Comparison of ENCODE assay signal across 14 cellular contexts in genomic region chr1:8684590-8684989, GRCh38.
DNase-seq lines count a peak whose midpoint lies in the region; ATAC-seq, FAIRE-seq and TF ChIP-seq lines count a peak whose summit lies in the region.
"Had no signal": no experiment of that assay in that cellular context is flagged by ENCODE, and none has a peak within 500 bp of the region (broad histone marks: within the 10 kb centered on the region; RNA-seq: fewer than 3 reads in every experiment).

No MANE protein-coding gene starts in this region.

- H3K4me1 ChIP-seq in BLaER1 treated with 17β-estradiol and CSF1 and Interleukin-3, amounts not matched to agents 10 nM and 100 nM: peaks cover 47 to 68% (median 62%) of the 10 kb centered on the region in 10 experiments
- H3K4me1 ChIP-seq in H9 (ENCODE audit: insufficient read depth, low read length) (peaks cover 9% of the 10 kb centered on the region; the same call in 1 of the 2 replicates), K562 (replicated peaks in 1 of 2; ENCODE audit: control insufficient read depth in 2 of 2, insufficient read depth in 2 of 2, low read length in 2 of 2) (peaks cover under 1 to 3% of the 10 kb centered on the region in 2 experiments; a peak in 1 of 5 replicates), mesendoderm (ENCODE audit: control insufficient read depth, low read depth, low read length) (peaks cover 9% of the 10 kb centered on the region), mucosa of descending colon (ENCODE audit: low read depth) (peaks cover 37% of the 10 kb centered on the region)

- H2BK15ac ChIP-seq in H9 (ENCODE audit: low read depth, low read length): no peak overlapping the region
- no peak overlapping the region for H2BK15ac ChIP-seq in mesendoderm (replicated peaks; ENCODE audit: low read depth)

- H2BK120ac ChIP-seq in H9 (ENCODE audit: low read depth, low read length, poor library complexity, severe bottlenecking) (no peak overlapping the region), mesendoderm (ENCODE audit: low read depth, low read length) (no peak overlapping the region)

- no peak for TF ChIP-seq EP300 in K562 (IDR thresholded peaks at IDR 0.05; ENCODE audit: low read length)

- H3K4ac ChIP-seq in H9 (ENCODE audit: low read depth, low read length): no peak overlapping the region
- no peak overlapping the region for H3K4ac ChIP-seq in mesendoderm (ENCODE audit: low read depth, low read length)

- no peak overlapping the region for H4K8ac ChIP-seq in H9 (replicated peaks; ENCODE audit: insufficient read length, low read depth, low read length)
- H4K8ac ChIP-seq in mesendoderm (ENCODE audit: low read depth, low read length): no peak overlapping the region

- no peak for TF ChIP-seq RAD21 in K562 (CRISPR knock-in tag; conservative IDR thresholded peaks at IDR 0.05 in 1 of 2, IDR thresholded peaks at IDR 0.05 in 1 of 2)

- H2AK5ac ChIP-seq in H9 (ENCODE audit: insufficient read length, low read length) (no peak overlapping the region), mesendoderm (ENCODE audit: low read length) (no peak overlapping the region)

- POLR2A ChIA-PET in K562 (lab: Yijun Ruan, JAX): interaction anchor here (0.6 to 1.7 kb wide), 3 partner anchors 15 to 65 kb away, joined by 3 to 9 read pairs (median 3); no protein-coding TSS in a partner anchor

- no CpG with 5 or more reads among the region's 1 CpG for WGBS in H9 (ENCODE audit: extremely low coverage, insufficient read length, low lambda C conversion rate)
- 79% methylated on average over 1 of the region's 1 CpG for WGBS in K562 (ENCODE audit: insufficient coverage, low coverage, missing lambda C conversion rate)
- WGBS in mesendoderm (ENCODE audit: extremely low coverage, insufficient coverage, low lambda C conversion rate): no CpG with 5 or more reads among the region's 1 CpG

- DNase-seq in H9: no peak
- DNase-seq in K562 (ENCODE audit: extremely low read depth in 1 of 4, low spot score in 3 of 4): no peak
- DNase-seq in mesendoderm: peak; percentile 80
- DNase-seq in mucosa of descending colon: no peak
- no peak for DNase-seq in mesothelial cell of epicardium (ENCODE audit: low spot score in 2 of 2, unreplicated experiment in 2 of 2)
- DNase-seq: DMS 273 treated with DMSO at 0.1 percent for 48 hours, MG63, NCI-H1092 treated with DMSO at 0.1 percent for 48 hours, NCI-H1694, RPMI8226 had no signal

- H3K9me3 Mint-ChIP-seq in H9: no peaks in the 10 kb centered on the region
- H3K9me3 Mint-ChIP-seq in mesothelial cell of epicardium: no peaks in the 10 kb centered on the region

- ATAC-seq in K562 (no peak; the same call in 2 of the 3 replicates), HG03457 (IDR thresholded peaks at IDR 0.05; ENCODE audit: unreplicated experiment) (no peak), mucosa of descending colon (no peak), HG02678 (IDR thresholded peaks at IDR 0.05; ENCODE audit: unreplicated experiment) (no peak)

- H3K27ac ChIP-seq in BLaER1 treated with 17β-estradiol and CSF1 and Interleukin-3, amounts not matched to agents 10 nM and 100 nM: no peak overlapping the region
- H3K27ac ChIP-seq in H9 (ENCODE audit: insufficient read length, low read depth, low read length) (no peak overlapping the region), K562 (ENCODE audit: extremely low read depth, low read depth, low read length) (no peak overlapping the region), mesendoderm (ENCODE audit: low read depth, low read length) (no peak overlapping the region)
- H3K27ac ChIP-seq: BLaER1 had no signal

- H2AFZ ChIP-seq in H9 (ENCODE audit: low read length) (no peak overlapping the region), K562 (ENCODE audit: low read depth, low read length) (no peak overlapping the region)

- H3K36me3 ChIP-seq in BLaER1 treated with 17β-estradiol and CSF1 and Interleukin-3, amounts not matched to agents 10 nM and 100 nM: peaks cover 0 to 42% (median 11%) of the 10 kb centered on the region in 11 experiments; a peak in 8 of 22 replicates
- H3K36me3 ChIP-seq in K562 (ENCODE audit: control insufficient read depth, insufficient read depth, low read length) (no peaks in the 10 kb centered on the region; the same call in 2 of the 3 replicates), mesendoderm (ENCODE audit: control insufficient read depth, insufficient read depth, low read length) (no peaks in the 10 kb centered on the region), mucosa of descending colon (ENCODE audit: low read depth) (no peaks in the 10 kb centered on the region)
- H3K36me3 ChIP-seq: MG63 had no signal

- CTCF ChIA-PET in K562 (lab: Yijun Ruan, JAX; ENCODE audit: low intra/inter-chr PET ratio): interaction anchor here (0.9 kb wide), 1 partner anchor 14 kb away, joined by 4 read pairs; no protein-coding TSS in a partner anchor

- H3K23me2 ChIP-seq in H9 (ENCODE audit: insufficient read length, low read depth, low read length, poor library complexity, severe bottlenecking): no peaks in the 10 kb centered on the region

- no peak overlapping the region for H3T11ph ChIP-seq in H9 (ENCODE audit: low read length)

- H3K18ac ChIP-seq in H9 (ENCODE audit: insufficient read length, low read depth, low read length): no peak overlapping the region
- no peak overlapping the region for H3K18ac ChIP-seq in mesendoderm (ENCODE audit: low read length)

- no peak overlapping the region for H2BK20ac ChIP-seq in H9 (ENCODE audit: low read depth, low read length, poor library complexity, severe bottlenecking)

- no peak overlapping the region for H4K91ac ChIP-seq in H9 (ENCODE audit: insufficient read length, low read depth, low read length)

- H3K79me1 ChIP-seq in H9 (ENCODE audit: insufficient read depth, low read depth, low read length, poor library complexity, severe bottlenecking): peaks cover 7% of the 10 kb centered on the region
- peaks cover 2% of the 10 kb centered on the region for H3K79me1 ChIP-seq in mesendoderm (ENCODE audit: low read length)

- no peak overlapping the region for H3K9ac ChIP-seq in BLaER1 treated with 17β-estradiol and CSF1 and Interleukin-3, amounts not matched to agents 10 nM and 100 nM
- H3K9ac ChIP-seq in H9 (ENCODE audit: extremely low read depth, insufficient read length, low read length): no peak overlapping the region
- no peak overlapping the region for H3K9ac ChIP-seq in K562 (ENCODE audit: insufficient read depth in 1 of 2, low read depth in 2 of 2, low read length in 2 of 2)
- no peak overlapping the region for H3K9ac ChIP-seq in mesendoderm (ENCODE audit: low read length)
- H3K9ac ChIP-seq: BLaER1 had no signal

- TF ChIP-seq CTCF in H9 (conservative IDR thresholded peaks at IDR 0.05): no peak
- TF ChIP-seq CTCF in K562 (IDR thresholded peaks at IDR 0.05 in 2 of 3, conservative IDR thresholded peaks at IDR 0.05 in 1 of 3; ENCODE audit: insufficient read depth in 2 of 3, low read depth in 1 of 3, low read length in 3 of 3): no peak
- TF ChIP-seq CTCF in mucosa of descending colon (IDR thresholded peaks at IDR 0.05): no peak
- no peak for TF ChIP-seq CTCF in mesothelial cell of epicardium (IDR thresholded peaks at IDR 0.05; ENCODE audit: unreplicated experiment)

- H4K20me1 ChIP-seq in BLaER1 treated with 17β-estradiol and CSF1 and Interleukin-3, amounts not matched to agents 10 nM and 100 nM: peaks cover 41 to 100% (median 100%) of the 10 kb centered on the region in 11 experiments
- H4K20me1 ChIP-seq in H9 (ENCODE audit: control insufficient read depth, insufficient read depth, insufficient read length) (no peaks in the 10 kb centered on the region), K562 (replicated peaks; ENCODE audit: control insufficient read depth, insufficient read depth, low read length) (peaks cover 21% of the 10 kb centered on the region)

- no peaks in the 10 kb centered on the region for H3K27me3 ChIP-seq in BLaER1 treated with 17β-estradiol and CSF1 and Interleukin-3, amounts not matched to agents 10 nM and 100 nM
- H3K27me3 ChIP-seq in H9 (ENCODE audit: insufficient read depth, low read length) (no peaks in the 10 kb centered on the region), K562 (ENCODE audit: control insufficient read depth in 2 of 2, insufficient read depth in 2 of 2, low read length in 2 of 2) (no peaks in the 10 kb centered on the region), mesendoderm (ENCODE audit: insufficient read depth, low read length, poor library complexity) (no peaks in the 10 kb centered on the region)
- H3K27me3 ChIP-seq: BLaER1, MG63 had no signal

- no peak overlapping the region for H2BK12ac ChIP-seq in H9 (ENCODE audit: insufficient read length, low read depth, low read length)

- H3K56ac ChIP-seq in H9 (ENCODE audit: insufficient read length, low read depth, low read length) (no peak overlapping the region), mesendoderm (ENCODE audit: low read length) (no peak overlapping the region)

- no peaks in the 10 kb centered on the region for H3K9me3 ChIP-seq in BLaER1 treated with 17β-estradiol and CSF1 and Interleukin-3, amounts not matched to agents 10 nM and 100 nM (replicated peaks in 1 of 11)
- H3K9me3 ChIP-seq in H9 (ENCODE audit: control insufficient read depth, low read depth, low read length): no peaks in the 10 kb centered on the region
- no peaks in the 10 kb centered on the region for H3K9me3 ChIP-seq in K562 (replicated peaks; ENCODE audit: control insufficient read depth, insufficient read depth, low read depth, low read length)
- no peaks in the 10 kb centered on the region for H3K9me3 ChIP-seq in mucosa of descending colon
- H3K9me3 ChIP-seq: BLaER1, MG63 had no signal

- H3K36me3 Mint-ChIP-seq in H9 (ENCODE audit: insufficient read depth in 1 of 3, low read depth in 3 of 3) (no peaks in the 10 kb centered on the region), mesothelial cell of epicardium (no peaks in the 10 kb centered on the region)

- FAIRE-seq in K562 (lab: Jason Lieb, UNC): no peak

- in situ Hi-C loops in K562 (cut with MboI): no loop called here

- intact Hi-C loops in K562 (cut with micrococcal nuclease): no loop called here
- intact Hi-C loops in mucosa of descending colon (cut with DNase I, micrococcal nuclease): loop anchor here in 1 of 2 donors (10.0 kb wide), 1 partner anchor 120 kb away; no protein-coding TSS in a partner anchor

- no peak overlapping the region for H2BK5ac ChIP-seq in H9 (ENCODE audit: insufficient read length, low read length)
- no peak overlapping the region for H2BK5ac ChIP-seq in mesendoderm (ENCODE audit: low read length)

- TF ChIP-seq POLR2A in K562 (conservative IDR thresholded peaks at IDR 0.05): no peak

- H3K14ac ChIP-seq in H9 (ENCODE audit: insufficient read depth, low read length): no peak overlapping the region

- BruUV-seq in K562 (replicated peaks; lab: Mats Ljungman, UMichigan): no TSS peak

- H4K5ac ChIP-seq in H9 (ENCODE audit: insufficient read length, low read depth, low read length): no peak overlapping the region
- no peak overlapping the region for H4K5ac ChIP-seq in mesendoderm (ENCODE audit: low read length)

- H3K4me1 Mint-ChIP-seq in H9: peaks cover 42 to 46% of the 10 kb centered on the region in 2 experiments
- peaks cover 22% of the 10 kb centered on the region for H3K4me1 Mint-ChIP-seq in mesothelial cell of epicardium

- H3K79me2 ChIP-seq in H9 (ENCODE audit: insufficient read depth, low read length) (peaks cover 59% of the 10 kb centered on the region), K562 (ENCODE audit: control insufficient read depth, insufficient read depth, low read length) (peaks cover 65% of the 10 kb centered on the region), mesendoderm (ENCODE audit: control insufficient read depth, insufficient read depth, low read length) (peaks cover 69% of the 10 kb centered on the region)

- H3K9me1 ChIP-seq in K562 (ENCODE audit: control insufficient read depth, insufficient read depth, low read length): no peaks in the 10 kb centered on the region

- H3K27ac Mint-ChIP-seq in H9 (peak overlapping the region in 2 of 3 experiments; percentile 67 to 93; a peak in 4 of 7 replicates), mesothelial cell of epicardium (no peak overlapping the region)

- no peaks in the 10 kb centered on the region for H3K27me3 Mint-ChIP-seq in H9 (ENCODE audit: low read depth)
- H3K27me3 Mint-ChIP-seq in mesothelial cell of epicardium (ENCODE audit: low read depth): no peaks in the 10 kb centered on the region

- no peak overlapping the region for H3K4me3 ChIP-seq in BLaER1 treated with 17β-estradiol and CSF1 and Interleukin-3, amounts not matched to agents 10 nM and 100 nM
- H3K4me3 ChIP-seq in K562: no peak overlapping the region
- no peak overlapping the region for H3K4me3 ChIP-seq in mesendoderm (ENCODE audit: low read length)
- no peak overlapping the region for H3K4me3 ChIP-seq in mucosa of descending colon
- H3K4me3 ChIP-seq: BLaER1, MG63 had no signal

- H3K4me2 ChIP-seq in BLaER1 treated with 17β-estradiol and CSF1 and Interleukin-3, amounts not matched to agents 10 nM and 100 nM: peak overlapping the region in 6 of 11 experiments; percentile 0 to 46 (median 29); a peak in 7 of 22 replicates
- H3K4me2 ChIP-seq in H9 (ENCODE audit: insufficient read depth, insufficient read length, low read length) (no peak overlapping the region), K562 (ENCODE audit: insufficient read depth, low read length) (no peak overlapping the region), mesendoderm (ENCODE audit: low read length) (no peak overlapping the region)
- H3K4me2 ChIP-seq: BLaER1 had no signal

- H3K23ac ChIP-seq in H9 (ENCODE audit: insufficient read length, low read depth, low read length) (no peak overlapping the region), mesendoderm (ENCODE audit: low read length) (no peak overlapping the region)

- H3K4me3 Mint-ChIP-seq in H9: peak overlapping the region in 1 of 2 experiments; percentile 52; a peak in 2 of 5 replicates
- no peak overlapping the region for H3K4me3 Mint-ChIP-seq in mesothelial cell of epicardium

Comparison
In these comparisons a context has a peak if more than half of its experiments do, and no peak if none do; other contexts are left out.
1. H3K4me2 ChIP-seq: peak in BLaER1 treated with 17β-estradiol and CSF1 and Interleukin-3, amounts not matched to agents 10 nM and 100 nM (6 of 11); none in H9 (single experiment), K562 (single experiment) and mesendoderm (single experiment).